ENCODE assay signal across 34 cellular contexts in the genomic region with DNA sequence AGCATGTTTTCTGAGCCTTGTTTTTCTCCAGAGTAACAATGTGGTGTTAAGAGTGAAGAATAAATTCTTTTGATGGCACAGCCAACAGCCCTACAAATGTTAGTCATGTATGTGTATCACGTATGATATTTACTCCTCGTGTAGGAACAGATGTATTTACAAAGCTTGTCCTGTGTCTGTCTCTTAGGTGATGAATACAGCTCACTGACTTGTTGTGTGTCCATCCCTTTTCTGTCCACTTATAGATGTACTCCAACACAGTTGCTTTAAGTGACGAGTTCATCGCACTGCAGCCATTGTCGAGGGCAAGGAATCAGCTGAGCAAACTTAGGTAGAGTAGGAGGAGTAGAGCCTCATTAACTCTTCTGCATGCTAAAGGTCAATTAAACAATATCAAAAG.
DNase-seq lines count a peak whose midpoint lies in the region; ATAC-seq lines count a peak whose summit lies in the region.
"Had no signal": no experiment of that assay in that cellular context is flagged by ENCODE, and none has a peak within 500 bp of the region (broad histone marks: within the 10 kb centered on the region; RNA-seq: fewer than 3 reads in every experiment).

No MANE protein-coding gene starts in this region.

- no peak for ATAC-seq in CD4-positive, CD25-positive, alpha-beta regulatory T cell (ENCODE audit: low read depth in 2 of 2)
- ATAC-seq in T-cell (replicated peaks in 1 of 4) (no peak), GM19328 (IDR thresholded peaks at IDR 0.05; ENCODE audit: unreplicated experiment) (no peak), HG02981 (IDR thresholded peaks at IDR 0.05; ENCODE audit: unreplicated experiment) (no peak)
- ATAC-seq: left lung, psoas muscle, Right ventricle myocardium inferior, sciatic nerve had no signal

- POLR2A ChIA-PET in T-cell (lab: Charles Lee) = no interaction called here

- H3K4me1 ChIP-seq in CD4-positive, CD25-positive, alpha-beta regulatory T cell (ENCODE audit: control insufficient read depth, insufficient read depth, low read length, poor library complexity, severe bottlenecking) = no peaks in the 10 kb centered on the region
- H3K4me1 ChIP-seq: BLaER1, breast epithelium, Caco-2, left lung, psoas muscle, stomach had no signal

- H3K36me3 ChIP-seq in CD4-positive, CD25-positive, alpha-beta regulatory T cell (ENCODE audit: control insufficient read depth, insufficient read depth, low read length) = peaks cover 67% of the 10 kb centered on the region
- H3K36me3 ChIP-seq: breast epithelium had no signal

- no peaks in the 10 kb centered on the region for H3K9me3 Mint-ChIP-seq in CD4-positive, CD25-positive, alpha-beta regulatory T cell
- H3K9me3 Mint-ChIP-seq in T-cell = no peaks in the 10 kb centered on the region
- H3K9me3 Mint-ChIP-seq: T-helper 1 cell treated with Interleukin-12 subunit alpha and Interleukin-12 subunit beta and Interleukin-4 antibody, amounts not matched to agents 30 μg/mL and 1 μg/mL, for 36 hours; type B pancreatic cell had no signal

- CTCF ChIA-PET in T-cell (lab: Charles Lee) = interaction anchor here in 1 of 2 donors (1.3 kb wide), 2 partner anchors 14 to 64 kb away, joined by 3 to 4 read pairs; no protein-coding TSS in a partner anchor

- no peak overlapping the region for H3K27ac ChIP-seq in CD4-positive, CD25-positive, alpha-beta regulatory T cell (ENCODE audit: insufficient read depth, low read length, poor library complexity, severe bottlenecking)
- H3K27ac ChIP-seq: BLaER1, breast epithelium, GM23248, left lung, neutrophil, PC-9, psoas muscle, stomach had no signal

- no peak for DNase-seq in CD4-positive, CD25-positive, alpha-beta regulatory T cell
- DNase-seq in COLO668 (lab: John Stamatoyannopoulos, UW; ENCODE audit: unreplicated experiment) (peak; percentile 5), T-cell (no peak), medulla oblongata (ENCODE audit: extremely low spot score) (peak; percentile 38), OCI-M1 (lab: John Stamatoyannopoulos, UW) (no peak), ACHN (no peak)
- DNase-seq: activated T-cell treated with anti-CD3 and anti-CD28 coated beads, Interleukin-2, amount 50 U/mL, for 48 hours; amniotic stem cell; Caco-2; DND-41; effector CD4-positive, alpha-beta T cell; GF-D8; glutamatergic neuron; GM23248; IMR-90; left lung; mesenchymal stem cell; NCI-H146; NCI-H524; PC-9; psoas muscle; SK-N-SH; stimulated activated CD4-positive, alpha-beta T cell treated with anti-CD3 and anti-CD28 coated beads, Interleukin-12 subunit alpha, Interleukin-12 subunit beta, amount 100 ng/mL, for 4 hours; stimulated activated CD4-positive, alpha-beta T cell treated with anti-CD3 and anti-CD28 coated beads, Interleukin-2, amount 100 ng/mL, for 48 hours; stomach had no signal

- H3K27me3 ChIP-seq in CD4-positive, CD25-positive, alpha-beta regulatory T cell (ENCODE audit: control insufficient read depth, insufficient read depth, low read length) = no peaks in the 10 kb centered on the region
- H3K27me3 ChIP-seq: BLaER1, breast epithelium, left lung, neutrophil, stomach had no signal

- no peaks in the 10 kb centered on the region for H3K9me3 ChIP-seq in CD4-positive, CD25-positive, alpha-beta regulatory T cell (ENCODE audit: control insufficient read depth in 2 of 2, low read length in 2 of 2)
- H3K9me3 ChIP-seq: BLaER1, breast epithelium, Caco-2, left lung, neutrophil, psoas muscle, SK-N-SH, stomach had no signal

- peaks cover 32% of the 10 kb centered on the region for H3K36me3 Mint-ChIP-seq in CD4-positive, CD25-positive, alpha-beta regulatory T cell
- peaks cover 39% of the 10 kb centered on the region for H3K36me3 Mint-ChIP-seq in T-cell

- in situ Hi-C loops in ACHN (cut with HindIII; ENCODE audit: low pct_ligation_motif_present, low pct_unique_long_range_greater_than_20kb, low sequenced_read_pairs) = no loop called here

- H3K27ac Mint-ChIP-seq in CD4-positive, CD25-positive, alpha-beta regulatory T cell = peak overlapping the region in 2 of 3 donors; percentile 69 to 74
- H3K27ac Mint-ChIP-seq in T-cell = peak overlapping the region; percentile 29 to 82
- H3K27ac Mint-ChIP-seq: T-helper 1 cell treated with Interleukin-12 subunit alpha and Interleukin-12 subunit beta and Interleukin-4 antibody, amounts not matched to agents 30 μg/mL and 1 μg/mL, for 36 hours; type B pancreatic cell had no signal

- no peaks in the 10 kb centered on the region for H3K27me3 Mint-ChIP-seq in CD4-positive, CD25-positive, alpha-beta regulatory T cell
- no peaks in the 10 kb centered on the region for H3K27me3 Mint-ChIP-seq in T-cell
- H3K27me3 Mint-ChIP-seq: type B pancreatic cell had no signal

- peaks cover 0 to 2% (median 1%) of the 10 kb centered on the region in 4 donors for H3K4me1 Mint-ChIP-seq in CD4-positive, CD25-positive, alpha-beta regulatory T cell
- peaks cover 0 to 2% (median 1%) of the 10 kb centered on the region in 3 donors for H3K4me1 Mint-ChIP-seq in T-cell

- H3K4me3 ChIP-seq in CD4-positive, CD25-positive, alpha-beta regulatory T cell (ENCODE audit: low read depth, low read length) = no peak overlapping the region
- H3K4me3 ChIP-seq: BLaER1, breast epithelium, GM23248, left lung, PC-9, psoas muscle, stomach had no signal

- no peak overlapping the region for H3K4me3 Mint-ChIP-seq in CD4-positive, CD25-positive, alpha-beta regulatory T cell
- H3K4me3 Mint-ChIP-seq in T-cell = no peak overlapping the region
- H3K4me3 Mint-ChIP-seq: T-helper 1 cell treated with Interleukin-12 subunit alpha and Interleukin-12 subunit beta and Interleukin-4 antibody, amounts not matched to agents 30 μg/mL and 1 μg/mL, for 36 hours; type B pancreatic cell had no signal

Comparison
In these comparisons a context has a peak if more than half of its experiments do, and no peak if none do; other contexts are left out.
1. DNase-seq: peak in COLO668 (single experiment) and medulla oblongata (single experiment); none in CD4-positive, CD25-positive, alpha-beta regulatory T cell (0 of 3), T-cell (0 of 34), OCI-M1 (single experiment) and ACHN (single experiment).